In genomic region chr3:126781889-126782491, GRCh38 we compare ENCODE assay signal across 10 cellular contexts.
DNase-seq lines count a peak whose midpoint lies in the region; ATAC-seq, FAIRE-seq and TF ChIP-seq lines count a peak whose summit lies in the region.
"Had no signal": no experiment of that assay in that cellular context is flagged by ENCODE, and none has a peak within 500 bp of the region (broad histone marks: within the 10 kb centered on the region; RNA-seq: fewer than 3 reads in every experiment).

No MANE protein-coding gene starts in this region.

- H3K9ac ChIP-seq in astrocyte (ENCODE audit: low read length) (peak overlapping the region; percentile 77), stomach smooth muscle (ENCODE audit: low read length in 2 of 2) (no peak overlapping the region)

- H3K27me3 ChIP-seq in astrocyte (ENCODE audit: insufficient read depth, low read length) (no peaks in the 10 kb centered on the region), left ventricle myocardium inferior (ENCODE audit: low read depth) (no peaks in the 10 kb centered on the region), stomach smooth muscle (ENCODE audit: control insufficient read depth in 1 of 2, insufficient read depth in 2 of 2, low read length in 2 of 2) (no peaks in the 10 kb centered on the region)

- no peak overlapping the region for H2AFZ ChIP-seq in astrocyte (ENCODE audit: low read depth, low read length)

- H3K4me2 ChIP-seq in astrocyte (ENCODE audit: low read length) = peak overlapping the region; percentile 80

- CTCF ChIA-PET in activated naive CD4-positive, alpha-beta T cell treated with anti-CD3 and anti-CD28 coated beads, Interleukin-2, amount 10 ng/mL, durations not matched to agents 7 days and 5 days (lab: Charles Lee) = no interaction called here

- no peak overlapping the region for H3K4me3 Mint-ChIP-seq in astrocyte (ENCODE audit: unreplicated experiment)
- H3K4me3 Mint-ChIP-seq in activated naive CD4-positive, alpha-beta T cell treated with anti-CD3 and anti-CD28 coated beads, Interleukin-2, amount 10 ng/mL, durations not matched to agents 7 days and 5 days = no peak overlapping the region
- H3K4me3 Mint-ChIP-seq: naive thymus-derived CD8-positive, alpha-beta T cell had no signal

- no peaks in the 10 kb centered on the region for H3K79me2 ChIP-seq in astrocyte (ENCODE audit: insufficient read depth, low read length)

- DNase-seq in HCEC 1CT (peak; percentile 82), astrocyte (ENCODE audit: low read depth) (peak; percentile 97), left ventricle myocardium inferior (no peak), NCI-H187 treated with DMSO at 0.1 percent for 48 hours (lab: John Stamatoyannopoulos, UW) (no peak), NCI-H2227 (lab: John Stamatoyannopoulos, UW; ENCODE audit: unreplicated experiment) (no peak)
- no peak for DNase-seq in activated naive CD4-positive, alpha-beta T cell treated with anti-CD3 and anti-CD28 coated beads, Interleukin-2, amount 10 ng/mL, durations not matched to agents 7 days and 5 days
- DNase-seq: naive thymus-derived CD8-positive, alpha-beta T cell had no signal

- H3K9me3 Mint-ChIP-seq in astrocyte (ENCODE audit: unreplicated experiment) = peaks cover 3% of the 10 kb centered on the region
- peaks cover 1% of the 10 kb centered on the region for H3K9me3 Mint-ChIP-seq in activated naive CD4-positive, alpha-beta T cell treated with anti-CD3 and anti-CD28 coated beads, Interleukin-2, amount 10 ng/mL, durations not matched to agents 7 days and 5 days

- H3K9me3 ChIP-seq in astrocyte (ENCODE audit: insufficient read depth, low read depth, low read length) (no peaks in the 10 kb centered on the region), left ventricle myocardium inferior (replicated peaks) (no peaks in the 10 kb centered on the region), stomach smooth muscle (ENCODE audit: control insufficient read depth in 2 of 2, low read length in 2 of 2) (no peaks in the 10 kb centered on the region)

- no peaks in the 10 kb centered on the region for H3K27me3 Mint-ChIP-seq in astrocyte (ENCODE audit: low read depth, unreplicated experiment)
- no peaks in the 10 kb centered on the region for H3K27me3 Mint-ChIP-seq in activated naive CD4-positive, alpha-beta T cell treated with anti-CD3 and anti-CD28 coated beads, Interleukin-2, amount 10 ng/mL, durations not matched to agents 7 days and 5 days
- H3K27me3 Mint-ChIP-seq: naive thymus-derived CD8-positive, alpha-beta T cell had no signal

- no peak for ATAC-seq in HG02885 (IDR thresholded peaks at IDR 0.05; ENCODE audit: poor library complexity, unreplicated experiment)
- ATAC-seq: K562; naive thymus-derived CD8-positive, alpha-beta T cell had no signal

- H3K4me1 ChIP-seq in astrocyte (ENCODE audit: insufficient read depth, low read length) = peaks cover 13% of the 10 kb centered on the region
- H3K4me1 ChIP-seq in left ventricle myocardium inferior = peaks cover 23% of the 10 kb centered on the region
- peaks cover 7% of the 10 kb centered on the region for H3K4me1 ChIP-seq in stomach smooth muscle (ENCODE audit: control insufficient read depth, insufficient read depth, low read length)

- TF ChIP-seq CTCF in astrocyte (IDR thresholded peaks at IDR 0.05; ENCODE audit: insufficient read depth, low read depth, low read length) (no peak), left ventricle myocardium inferior (IDR thresholded peaks at IDR 0.05; ENCODE audit: borderline replicate concordance) (no peak)

- H4K20me1 ChIP-seq in astrocyte (ENCODE audit: insufficient read depth, low read length) = no peaks in the 10 kb centered on the region

- H3K27ac ChIP-seq in astrocyte (ENCODE audit: low read depth, low read length) (peak overlapping the region; percentile 93), left ventricle myocardium inferior (replicated peaks) (peak overlapping the region; percentile 54), stomach smooth muscle (ENCODE audit: low read length) (peak overlapping the region; percentile 37)

- intact Hi-C loops in left ventricle myocardium inferior (cut with micrococcal nuclease) = no loop called here

- FAIRE-seq in astrocyte (lab: Jason Lieb, UNC) = peak; percentile 77
- FAIRE-seq: K562 had no signal

- H3K4me1 Mint-ChIP-seq in astrocyte (ENCODE audit: low read depth, unreplicated experiment) = peaks cover 36% of the 10 kb centered on the region
- H3K4me1 Mint-ChIP-seq in activated naive CD4-positive, alpha-beta T cell treated with anti-CD3 and anti-CD28 coated beads, Interleukin-2, amount 10 ng/mL, durations not matched to agents 7 days and 5 days = no peaks in the 10 kb centered on the region

- peak overlapping the region; percentile 12 for H3K4me3 ChIP-seq in astrocyte (ENCODE audit: insufficient read depth, low read depth, low read length)
- no peak overlapping the region for H3K4me3 ChIP-seq in left ventricle myocardium inferior
- no peak overlapping the region for H3K4me3 ChIP-seq in stomach smooth muscle (ENCODE audit: low read length in 2 of 2)
- H3K4me3 ChIP-seq: K562 had no signal

- H3K36me3 Mint-ChIP-seq in astrocyte (ENCODE audit: low read depth, unreplicated experiment) = peaks cover 5% of the 10 kb centered on the region
- no peaks in the 10 kb centered on the region for H3K36me3 Mint-ChIP-seq in activated naive CD4-positive, alpha-beta T cell treated with anti-CD3 and anti-CD28 coated beads, Interleukin-2, amount 10 ng/mL, durations not matched to agents 7 days and 5 days

- peak overlapping the region; percentile 93 for H3K27ac Mint-ChIP-seq in astrocyte (ENCODE audit: unreplicated experiment)
- no peak overlapping the region for H3K27ac Mint-ChIP-seq in activated naive CD4-positive, alpha-beta T cell treated with anti-CD3 and anti-CD28 coated beads, Interleukin-2, amount 10 ng/mL, durations not matched to agents 7 days and 5 days

- H3K36me3 ChIP-seq in astrocyte (ENCODE audit: insufficient read depth, low read length) (no peaks in the 10 kb centered on the region), left ventricle myocardium inferior (no peaks in the 10 kb centered on the region), stomach smooth muscle (ENCODE audit: control insufficient read depth in 2 of 2, insufficient read depth in 2 of 2, low read length in 2 of 2) (no peaks in the 10 kb centered on the region)

Comparison
In these comparisons a context has a peak if more than half of its experiments do, and no peak if none do; other contexts are left out.
1. DNase-seq: peak in HCEC 1CT (single experiment) and astrocyte (single experiment); none in left ventricle myocardium inferior (single experiment), activated naive CD4-positive, alpha-beta T cell treated with anti-CD3 and anti-CD28 coated beads, Interleukin-2, amount 10 ng/mL, durations not matched to agents 7 days and 5 days (single experiment), NCI-H187 treated with DMSO at 0.1 percent for 48 hours (single experiment) and NCI-H2227 (single experiment).
2. H3K27ac ChIP-seq: peak in every context shown above with its lines; median percentile 93 in astrocyte; 54 in left ventricle myocardium inferior; 37 in stomach smooth muscle.